ENCODE assay signal across 16 cellular contexts in the genomic region with DNA sequence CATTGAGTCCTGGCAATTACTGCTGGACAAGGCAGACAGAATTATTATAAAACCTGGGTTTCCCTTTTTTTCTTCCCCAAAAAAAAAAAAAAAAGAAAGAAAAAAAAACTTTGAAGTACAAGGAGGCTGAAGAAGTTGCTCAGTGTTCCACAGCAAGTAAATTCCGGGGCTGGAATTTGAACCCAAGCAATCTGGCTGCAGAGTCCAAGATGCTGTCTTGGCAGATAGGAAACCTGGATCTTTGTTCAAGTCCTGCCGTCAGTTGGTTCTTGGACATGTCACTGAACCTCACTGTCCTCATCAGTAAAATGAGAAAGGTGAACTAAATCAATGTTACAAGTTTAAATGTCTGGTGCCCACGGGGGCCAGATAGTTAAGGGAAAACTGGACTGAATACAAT. TPM values are rescaled to one million over a fixed set of nuclear protein-coding genes. Genes with fewer than 3 reads are reported as not detected.
DNase-seq lines count a peak whose midpoint lies in the region; ATAC-seq and TF ChIP-seq lines count a peak whose summit lies in the region.
"Had no signal": no experiment of that assay in that cellular context is flagged by ENCODE, and none has a peak within 500 bp of the region (broad histone marks: within the 10 kb centered on the region; RNA-seq: fewer than 3 reads in every experiment).

No MANE protein-coding gene starts in this region.

- no peak for TF ChIP-seq POLR2A in erythroblast (IDR thresholded peaks at IDR 0.05; ENCODE audit: low read length)

- H3K27me3 Mint-ChIP-seq in stimulated activated naive CD8-positive, alpha-beta T cell treated with anti-CD3 and anti-CD28 coated beads, Interleukin-15, Interleukin-2, amounts not matched to agents 100 ng/mL and 50 ng/mL, for 24 hours, result no peaks in the 10 kb centered on the region
- no peaks in the 10 kb centered on the region for H3K27me3 Mint-ChIP-seq in activated naive CD8-positive, alpha-beta T cell treated with anti-CD3 and anti-CD28 coated beads for 36 hours
- no peaks in the 10 kb centered on the region for H3K27me3 Mint-ChIP-seq in natural killer cell (ENCODE audit: low read depth in 2 of 2)

- intact Hi-C loops in natural killer cell (cut with micrococcal nuclease), result no loop called here

- H3K9me3 Mint-ChIP-seq in stimulated activated naive CD8-positive, alpha-beta T cell treated with anti-CD3 and anti-CD28 coated beads, Interleukin-15, Interleukin-2, amounts not matched to agents 100 ng/mL and 50 ng/mL, for 24 hours, result no peaks in the 10 kb centered on the region
- peaks cover 10% of the 10 kb centered on the region for H3K9me3 Mint-ChIP-seq in activated naive CD8-positive, alpha-beta T cell treated with anti-CD3 and anti-CD28 coated beads for 36 hours
- no peaks in the 10 kb centered on the region for H3K9me3 Mint-ChIP-seq in natural killer cell

- no peak for ATAC-seq in stimulated activated naive CD8-positive, alpha-beta T cell treated with anti-CD3 and anti-CD28 coated beads, Interleukin-15, Interleukin-2, amounts not matched to agents 100 U/mL and 50 U/mL, for 24 hours
- ATAC-seq in natural killer cell, result no peak
- ATAC-seq: gastroesophageal sphincter had no signal

- no peak for TF ChIP-seq CTCF in natural killer cell (IDR thresholded peaks at IDR 0.05)

- H3K36me3 Mint-ChIP-seq in stimulated activated naive CD8-positive, alpha-beta T cell treated with anti-CD3 and anti-CD28 coated beads, Interleukin-15, Interleukin-2, amounts not matched to agents 100 ng/mL and 50 ng/mL, for 24 hours (ENCODE audit: low read depth), result peaks cover 43% of the 10 kb centered on the region
- H3K36me3 Mint-ChIP-seq in activated naive CD8-positive, alpha-beta T cell treated with anti-CD3 and anti-CD28 coated beads for 36 hours, result peaks cover 62% of the 10 kb centered on the region
- peaks cover 10% of the 10 kb centered on the region for H3K36me3 Mint-ChIP-seq in natural killer cell

- no peak overlapping the region for H3K4me3 Mint-ChIP-seq in stimulated activated naive CD8-positive, alpha-beta T cell treated with anti-CD3 and anti-CD28 coated beads, Interleukin-15, Interleukin-2, amounts not matched to agents 100 ng/mL and 50 ng/mL, for 24 hours
- H3K4me3 Mint-ChIP-seq in activated naive CD8-positive, alpha-beta T cell treated with anti-CD3 and anti-CD28 coated beads for 36 hours, result no peak overlapping the region
- no peak overlapping the region for H3K4me3 Mint-ChIP-seq in natural killer cell

- DNase-seq in stimulated activated naive CD8-positive, alpha-beta T cell treated with anti-CD3 and anti-CD28 coated beads, Interleukin-15, Interleukin-2, amounts not matched to agents 100 U/mL and 50 U/mL, for 24 hours, result no peak
- DNase-seq in activated naive CD8-positive, alpha-beta T cell treated with anti-CD3 and anti-CD28 coated beads for 36 hours, result no peak
- DNase-seq in natural killer cell (no peak), erythroblast (lab: John Stamatoyannopoulos, UW) (no peak), NCI-H146 (lab: John Stamatoyannopoulos, UW) (no peak), occipital lobe (lab: John Stamatoyannopoulos, UW) (no peak)
- no peak for DNase-seq in activated CD8-positive, alpha-beta memory T cell treated with anti-CD3 and anti-CD28 coated beads for 24 hours
- DNase-seq: activated CD4-positive, CD25-positive, alpha-beta regulatory T cell treated with anti-CD3 and anti-CD28 coated beads, Interleukin-2, amount 50 U/mL, for 72 hours; BE2C; GDM1; kidney glomerular epithelial cell; NCI-H510A treated with DMSO at 0.1 percent for 48 hours; SJCRH30; stimulated activated CD4-positive, alpha-beta T cell treated with anti-CD3 and anti-CD28 coated beads, Interleukin-12 subunit alpha, Interleukin-12 subunit beta, amount 100 ng/mL, for 4 hours had no signal

- H3K27ac Mint-ChIP-seq in stimulated activated naive CD8-positive, alpha-beta T cell treated with anti-CD3 and anti-CD28 coated beads, Interleukin-15, Interleukin-2, amounts not matched to agents 100 ng/mL and 50 ng/mL, for 24 hours, result peak overlapping the region; percentile 91
- H3K27ac Mint-ChIP-seq in activated naive CD8-positive, alpha-beta T cell treated with anti-CD3 and anti-CD28 coated beads for 36 hours, result peak overlapping the region; percentile 84
- peak overlapping the region; percentile 76 to 93 for H3K27ac Mint-ChIP-seq in natural killer cell

- peaks cover 92% of the 10 kb centered on the region for H3K4me1 Mint-ChIP-seq in stimulated activated naive CD8-positive, alpha-beta T cell treated with anti-CD3 and anti-CD28 coated beads, Interleukin-15, Interleukin-2, amounts not matched to agents 100 ng/mL and 50 ng/mL, for 24 hours (ENCODE audit: low read depth)
- H3K4me1 Mint-ChIP-seq in activated naive CD8-positive, alpha-beta T cell treated with anti-CD3 and anti-CD28 coated beads for 36 hours, result peaks cover 78% of the 10 kb centered on the region
- peaks cover 63 to 67% of the 10 kb centered on the region in 2 donors for H3K4me1 Mint-ChIP-seq in natural killer cell

RNA-seq across cellular contexts. Expression of gene ARID5B, which starts 35.3 kb away (rescaled TPM):
- total RNA-seq in activated naive CD8-positive, alpha-beta T cell treated with anti-CD3 and anti-CD28 coated beads for 36 hours, result 10 to 100 TPM; 16.5 to 17.1 TPM
- total RNA-seq in natural killer cell (10 to 100 TPM; 22.3 to 44.3 (median 31.3) TPM), occipital lobe (27.6 TPM)
